13 cellular contexts compared by ENCODE assay signal in genomic region chr17:19409509-19409908, GRCh38. TPM values are rescaled to one million over a fixed set of nuclear protein-coding genes. Genes with fewer than 3 reads are reported as not detected.
DNase-seq lines count a peak whose midpoint lies in the region; ATAC-seq, FAIRE-seq and TF ChIP-seq lines count a peak whose summit lies in the region.
"Had no signal": no experiment of that assay in that cellular context is flagged by ENCODE, and none has a peak within 500 bp of the region (broad histone marks: within the 10 kb centered on the region; RNA-seq: fewer than 3 reads in every experiment).

No MANE protein-coding gene starts in this region.

- ATAC-seq in A549 (peak; percentile 8 to 40; a peak in 4 of 6 replicates), GM21619 (IDR thresholded peaks at IDR 0.05; ENCODE audit: unreplicated experiment) (no peak), HG03439 (IDR thresholded peaks at IDR 0.05; ENCODE audit: unreplicated experiment) (no peak), HG02571 (IDR thresholded peaks at IDR 0.05; ENCODE audit: unreplicated experiment) (no peak)
- ATAC-seq: left lobe of liver had no signal

- no peak overlapping the region for H3K4me3 ChIP-seq in A549
- H3K4me3 ChIP-seq: tibial artery had no signal

- WGBS in A549 (ENCODE audit: missing lambda C conversion rate) = 52% methylated on average over 3 of the region's 3 CpGs

- no peak for TF ChIP-seq EP300 in A549 (IDR thresholded peaks at IDR 0.05)

- FAIRE-seq in A549 (lab: Jason Lieb, UNC) = peak; percentile 36

- no peak for TF ChIP-seq CTCF in A549 (IDR thresholded peaks at IDR 0.05)

- POLR2A ChIA-PET in A549 (lab: Yijun Ruan, JAX) = no interaction called here

- no peaks in the 10 kb centered on the region for H3K9me3 ChIP-seq in A549
- H3K9me3 ChIP-seq: tibial artery had no signal

- TF ChIP-seq POLR2A in A549 (IDR thresholded peaks at IDR 0.05; ENCODE audit: low read length) = no peak

- no peak overlapping the region for H3K4me2 ChIP-seq in A549

- TF ChIP-seq RAD21 in A549 (conservative IDR thresholded peaks at IDR 0.05 in 1 of 2, IDR thresholded peaks at IDR 0.05 in 1 of 2) = no peak

- no peaks in the 10 kb centered on the region for H3K4me1 ChIP-seq in A549

- peak overlapping the region in 1 of 2 experiments; percentile 34; a peak in 1 of 6 replicates for H3K27ac ChIP-seq in A549
- H3K27ac ChIP-seq: tibial artery had no signal

- intact Hi-C loops in head of caudate nucleus (cut with DNase I) = no loop called here

- CTCF ChIA-PET in A549 (lab: Yijun Ruan, JAX) = interaction anchor here (0.5 to 9.1 kb wide), 4 partner anchors 20 to 357 kb away, joined by 4 to 58 read pairs (median 21); partner anchors contain the start of gene B9D1

- DNase-seq in A549 (ENCODE audit: low read depth in 1 of 2, low spot score in 1 of 2) (no peak), GM04503 (ENCODE audit: low read depth) (peak; percentile 33), amniotic epithelial cell (ENCODE audit: low read depth) (peak; percentile 89), head of caudate nucleus (peak in 39 of 42 donors; percentile 33 to 88 (median 65)), NOMO-1 treated with DMSO at 0.1 percent for 48 hours (lab: John Stamatoyannopoulos, UW; ENCODE audit: unreplicated experiment) (no peak)
- DNase-seq: activated CD4-positive, alpha-beta T cell treated with anti-CD3 and anti-CD28 coated beads, Interleukin-2, amount 50 U/mL, for 4 hours; CD4-positive, alpha-beta memory T cell; MV-4-11; tibial artery had no signal

TF ChIP-seq in A549, 52 proteins besides CTCF, POLR2A, EP300 and RAD21:
- no peak for TF ChIP-seq MAX (IDR thresholded peaks at IDR 0.05)
- TF ChIP-seq ATOH8 (CRISPR knock-in tag; IDR thresholded peaks at IDR 0.05; ENCODE audit: low read depth) = no peak
- TF ChIP-seq GATA3 (IDR thresholded peaks at IDR 0.05; ENCODE audit: borderline replicate concordance) = no peak
- no peak for TF ChIP-seq ELK1 (IDR thresholded peaks at IDR 0.05; ENCODE audit: low read depth, low read length)
- no peak for TF ChIP-seq ZSCAN20 (CRISPR knock-in tag; IDR thresholded peaks at IDR 0.05)
- TF ChIP-seq RNF2 (IDR thresholded peaks at IDR 0.05; ENCODE audit: borderline replicate concordance, low read depth) = no peak
- TF ChIP-seq BHLHE40 (IDR thresholded peaks at IDR 0.05; ENCODE audit: low read depth, low read length) = no peak
- no peak for TF ChIP-seq KDM5A (IDR thresholded peaks at IDR 0.05)
- no peak for TF ChIP-seq ZNF302 (CRISPR knock-in tag; IDR thresholded peaks at IDR 0.05)

RNA-seq across cellular contexts. Expression of gene RNF112, which starts 1.5 kb away (rescaled TPM):
- polyA plus RNA-seq in A549 (2011; rRNA removed) (0.27 and 0.65 TPM in 2 replicates), A549 (2017; fragmentation: RNase III; extraction: RNeasy Plus Mini Kit Qiagen cat#74134 plus additional on column Dnase treatment) (0.66 to 2.7 TPM (median 1.4 TPM) in 3 replicates)
- 0.15 and 0.21 TPM in 2 replicates for polyA plus RNA-seq in A549 (2012; cell fraction: cytosol; rRNA removed)
- 2.4 and 5.1 TPM in 2 replicates for polyA plus RNA-seq in A549 (2012; cell fraction: nucleus; rRNA removed)
- polyA minus RNA-seq in A549 (2011; rRNA and poly(A)+ RNA removed) = 0.17 TPM in 1 of 2 replicates, not detected in the other

RNA-seq across cellular contexts. Expression of gene MFAP4, which starts 22.5 kb away (rescaled TPM):
- not detected in 2 replicates for polyA plus RNA-seq in A549 (2011; rRNA removed)
- 0.08 TPM in 1 of 2 replicates, not detected in the other for polyA plus RNA-seq in A549 (2012; cell fraction: cytosol; rRNA removed)
- polyA plus RNA-seq in A549 (2012; cell fraction: nucleus; rRNA removed) = 0.04 and 0.09 TPM in 2 replicates
- polyA plus RNA-seq in A549 (2017; fragmentation: RNase III; extraction: RNeasy Plus Mini Kit Qiagen cat#74134 plus additional on column Dnase treatment) = 0.04 to 0.13 TPM (median 0.13 TPM) in 3 replicates
- not detected in 2 replicates for polyA minus RNA-seq in A549 (2011; rRNA and poly(A)+ RNA removed)
- polyA plus RNA-seq: CD4-positive, alpha-beta memory T cell had no signal

RNA-seq across cellular contexts. Expression of gene MAPK7, which starts 31.2 kb away (rescaled TPM):
- polyA plus RNA-seq in A549 (2011; rRNA removed) = 7.2 and 10.4 TPM in 2 replicates
- polyA plus RNA-seq in A549 (2012; cell fraction: cytosol; rRNA removed) = 23.8 and 28.0 TPM in 2 replicates
- 37.5 and 53.0 TPM in 2 replicates for polyA plus RNA-seq in A549 (2012; cell fraction: nucleus; rRNA removed)
- polyA plus RNA-seq in A549 (2017; fragmentation: RNase III; extraction: RNeasy Plus Mini Kit Qiagen cat#74134 plus additional on column Dnase treatment) = 20.1 to 25.8 TPM (median 23.3 TPM) in 3 replicates
- polyA minus RNA-seq in A549 (2011; rRNA and poly(A)+ RNA removed) = 32.7 and 43.8 TPM in 2 replicates

RNA-seq across cellular contexts. Expression of gene B9D1, which starts 47.0 kb away (rescaled TPM):
- 60.6 and 65.6 TPM in 2 replicates for polyA plus RNA-seq in A549 (2011; rRNA removed)
- 101 and 112 TPM in 2 replicates for polyA plus RNA-seq in A549 (2012; cell fraction: cytosol; rRNA removed)
- polyA plus RNA-seq in A549 (2012; cell fraction: nucleus; rRNA removed) = 98.6 and 98.8 TPM in 2 replicates
- 47.6 to 59.4 TPM (median 48.2 TPM) in 3 replicates for polyA plus RNA-seq in A549 (2017; fragmentation: RNase III; extraction: RNeasy Plus Mini Kit Qiagen cat#74134 plus additional on column Dnase treatment)
- polyA minus RNA-seq in A549 (2011; rRNA and poly(A)+ RNA removed) = 80.8 and 98.0 TPM in 2 replicates

Comparison
In these comparisons a context has a peak if more than half of its experiments do, and no peak if none do; other contexts are left out.
1. ATAC-seq: peak in A549 (2 of 2); none in GM21619 (single experiment), HG03439 (single experiment) and HG02571 (single experiment).
2. DNase-seq: peak in GM04503 (single experiment), amniotic epithelial cell (single experiment) and head of caudate nucleus (39 of 42); none in A549 (0 of 2) and NOMO-1 treated with DMSO at 0.1 percent for 48 hours (single experiment).